14 cellular contexts compared by ENCODE assay signal in genomic region chr20:444862-445426, GRCh38. TPM values are rescaled to one million over a fixed set of nuclear protein-coding genes. Genes with fewer than 3 reads are reported as not detected.
A peak's percentile ranks its signal among the peaks of the same experiment; 100 is the strongest.
DNase-seq lines count a peak whose midpoint lies in the region; ATAC-seq and TF ChIP-seq lines count a peak whose summit lies in the region.
"Had no signal": no experiment of that assay in that cellular context is flagged by ENCODE, and none has a peak within 500 bp of the region (broad histone marks: within the 10 kb centered on the region; RNA-seq: fewer than 3 reads in every experiment).

No MANE protein-coding gene starts in this region.

- peaks cover 83% of the 10 kb centered on the region for H3K36me3 Mint-ChIP-seq in activated T-helper 17 cell treated with anti-CD3 and anti-CD28 coated beads, Interleukin-2, amount 50 U/mL, for 72 hours (ENCODE audit: low read depth)
- H3K36me3 Mint-ChIP-seq in neural progenitor cell = peaks cover 40% of the 10 kb centered on the region
- peaks cover 38% of the 10 kb centered on the region for H3K36me3 Mint-ChIP-seq in activated naive CD4-positive, alpha-beta T cell treated with anti-CD3 and anti-CD28 coated beads for 36 hours (ENCODE audit: low read depth)
- H3K36me3 Mint-ChIP-seq in activated T-cell treated with anti-CD3 and anti-CD28 coated beads, Interleukin-2, amount 50 U/mL, for 72 hours (ENCODE audit: insufficient read depth in 2 of 2) = peaks cover 8 to 19% of the 10 kb centered on the region in 2 donors

- no peaks in the 10 kb centered on the region for H3K9me3 Mint-ChIP-seq in activated T-helper 17 cell treated with anti-CD3 and anti-CD28 coated beads, Interleukin-2, amount 50 U/mL, for 72 hours
- H3K9me3 Mint-ChIP-seq in neural progenitor cell = no peaks in the 10 kb centered on the region
- H3K9me3 Mint-ChIP-seq in activated naive CD4-positive, alpha-beta T cell treated with anti-CD3 and anti-CD28 coated beads for 36 hours = no peaks in the 10 kb centered on the region
- H3K9me3 Mint-ChIP-seq in activated T-cell treated with anti-CD3 and anti-CD28 coated beads, Interleukin-2, amount 50 U/mL, for 72 hours = no peaks in the 10 kb centered on the region
- H3K9me3 Mint-ChIP-seq: activated naive CD8-positive, alpha-beta T cell treated with anti-CD3 and anti-CD28 coated beads for 36 hours had no signal

- H4K20me1 ChIP-seq in fibroblast of lung (ENCODE audit: control insufficient read depth, extremely low read depth, insufficient read depth, low read length) (peaks cover 1% of the 10 kb centered on the region), neural progenitor cell (ENCODE audit: low read depth) (peaks cover 6% of the 10 kb centered on the region)

- H3K4me1 Mint-ChIP-seq in activated T-helper 17 cell treated with anti-CD3 and anti-CD28 coated beads, Interleukin-2, amount 50 U/mL, for 72 hours = peaks cover 7% of the 10 kb centered on the region
- peaks cover 8% of the 10 kb centered on the region for H3K4me1 Mint-ChIP-seq in neural progenitor cell
- peaks cover 11% of the 10 kb centered on the region for H3K4me1 Mint-ChIP-seq in activated naive CD4-positive, alpha-beta T cell treated with anti-CD3 and anti-CD28 coated beads for 36 hours (ENCODE audit: low read depth)
- H3K4me1 Mint-ChIP-seq in activated T-cell treated with anti-CD3 and anti-CD28 coated beads, Interleukin-2, amount 50 U/mL, for 72 hours (ENCODE audit: low read depth) = peaks cover 20% of the 10 kb centered on the region

- TF ChIP-seq CTCF in fibroblast of lung (conservative IDR thresholded peaks at IDR 0.05 in 1 of 2, IDR thresholded peaks at IDR 0.05 in 1 of 2; ENCODE audit: low read depth in 1 of 2, low read length in 2 of 2) (no peak), neural progenitor cell (IDR thresholded peaks at IDR 0.05) (no peak)

- H3K27ac ChIP-seq in fibroblast of lung (ENCODE audit: insufficient read depth, low read length) (no peak overlapping the region), neural progenitor cell (peak overlapping the region; percentile 31)
- H3K27ac ChIP-seq: tibial nerve had no signal

- H3K36me3 ChIP-seq in fibroblast of lung (ENCODE audit: control insufficient read depth, insufficient read depth, low read length) (peaks cover 17% of the 10 kb centered on the region), neural progenitor cell (no peaks in the 10 kb centered on the region)

- H3K79me2 ChIP-seq in fibroblast of lung (ENCODE audit: control insufficient read depth, insufficient read depth, low read length) = peaks cover 22% of the 10 kb centered on the region
- peaks cover 22% of the 10 kb centered on the region for H3K79me2 ChIP-seq in neural progenitor cell (ENCODE audit: low read depth)

- H3K4me3 ChIP-seq in fibroblast of lung (replicated peaks in 1 of 4; ENCODE audit: control extremely low read depth in 1 of 4, insufficient read depth in 1 of 4, low read depth in 3 of 4, low read length in 4 of 4) (no peak overlapping the region), neural progenitor cell (no peak overlapping the region)
- H3K4me3 ChIP-seq: esophagus squamous epithelium, tibial nerve had no signal

- H3K27me3 ChIP-seq in fibroblast of lung (ENCODE audit: control insufficient read depth, insufficient read depth, low read length) (no peaks in the 10 kb centered on the region), neural progenitor cell (no peaks in the 10 kb centered on the region)
- H3K27me3 ChIP-seq: esophagus squamous epithelium, tibial nerve had no signal

- ATAC-seq in activated T-helper 17 cell treated with anti-CD3 and anti-CD28 coated beads, Interleukin-2, amount 50 U/mL, for 72 hours (replicated peaks) = no peak
- ATAC-seq in activated T-cell treated with anti-CD3 and anti-CD28 coated beads, Interleukin-2, amount 50 U/mL, for 72 hours (replicated peaks in 1 of 2) = no peak

- H2AFZ ChIP-seq in fibroblast of lung (ENCODE audit: low read length) (no peak overlapping the region), neural progenitor cell (replicated peaks) (no peak overlapping the region)

- no peaks in the 10 kb centered on the region for H3K27me3 Mint-ChIP-seq in activated T-helper 17 cell treated with anti-CD3 and anti-CD28 coated beads, Interleukin-2, amount 50 U/mL, for 72 hours
- no peaks in the 10 kb centered on the region for H3K27me3 Mint-ChIP-seq in neural progenitor cell (ENCODE audit: insufficient read depth, low read depth)
- H3K27me3 Mint-ChIP-seq in activated naive CD4-positive, alpha-beta T cell treated with anti-CD3 and anti-CD28 coated beads for 36 hours (ENCODE audit: low read depth) = no peaks in the 10 kb centered on the region
- H3K27me3 Mint-ChIP-seq in activated T-cell treated with anti-CD3 and anti-CD28 coated beads, Interleukin-2, amount 50 U/mL, for 72 hours (ENCODE audit: low read depth) = no peaks in the 10 kb centered on the region
- H3K27me3 Mint-ChIP-seq: activated naive CD8-positive, alpha-beta T cell treated with anti-CD3 and anti-CD28 coated beads for 36 hours had no signal

- CTCF ChIA-PET in activated naive CD4-positive, alpha-beta T cell treated with anti-CD3 and anti-CD28 coated beads for 36 hours (lab: Charles Lee) = interaction anchor here (0.7 to 0.9 kb wide), 2 partner anchors 224 to 279 kb away, joined by 3 to 4 read pairs; no protein-coding TSS in a partner anchor

- DNase-seq in EL (peak; percentile 91), fibroblast of lung (ENCODE audit: low read depth in 2 of 2) (peak; percentile 24 to 40), neural progenitor cell (ENCODE audit: low spot score) (no peak), NCI-H510A (lab: John Stamatoyannopoulos, UW) (no peak)
- no peak for DNase-seq in activated naive CD4-positive, alpha-beta T cell treated with anti-CD3 and anti-CD28 coated beads for 36 hours
- DNase-seq in stimulated activated CD4-positive, alpha-beta T cell treated with anti-CD3 and anti-CD28 coated beads, Interleukin-4, amount 100 ng/mL, for 24 hours = no peak
- no peak for DNase-seq in activated T-cell treated with anti-CD3 and anti-CD28 coated beads, Interleukin-2, amount 50 U/mL, for 72 hours
- DNase-seq: activated CD4-positive, alpha-beta T cell treated with anti-CD3 and anti-CD28 coated beads, Interleukin-2, amount 50 U/mL, for 1 hour; activated naive CD8-positive, alpha-beta T cell treated with anti-CD3 and anti-CD28 coated beads for 36 hours; esophagus squamous epithelium; NCI-H1105; NCI-H526 had no signal

- H3K4me1 ChIP-seq in fibroblast of lung (ENCODE audit: control insufficient read depth, extremely low read depth, insufficient read depth, low read length) (peaks cover 11% of the 10 kb centered on the region), neural progenitor cell (no peaks in the 10 kb centered on the region)

- H3K9me3 ChIP-seq in fibroblast of lung (ENCODE audit: control insufficient read depth, insufficient read depth, low read depth, low read length) (no peaks in the 10 kb centered on the region), neural progenitor cell (ENCODE audit: low read depth) (no peaks in the 10 kb centered on the region)
- H3K9me3 ChIP-seq: esophagus squamous epithelium, tibial nerve had no signal

- H3K4me3 Mint-ChIP-seq in activated T-helper 17 cell treated with anti-CD3 and anti-CD28 coated beads, Interleukin-2, amount 50 U/mL, for 72 hours = no peak overlapping the region
- H3K4me3 Mint-ChIP-seq in neural progenitor cell = no peak overlapping the region
- H3K4me3 Mint-ChIP-seq in activated naive CD4-positive, alpha-beta T cell treated with anti-CD3 and anti-CD28 coated beads for 36 hours = no peak overlapping the region
- H3K4me3 Mint-ChIP-seq in activated T-cell treated with anti-CD3 and anti-CD28 coated beads, Interleukin-2, amount 50 U/mL, for 72 hours = no peak overlapping the region
- H3K4me3 Mint-ChIP-seq: activated naive CD8-positive, alpha-beta T cell treated with anti-CD3 and anti-CD28 coated beads for 36 hours had no signal

- H3F3A ChIP-seq in neural progenitor cell (ENCODE audit: low read depth) = no peaks in the 10 kb centered on the region

- H3K27ac Mint-ChIP-seq in activated T-helper 17 cell treated with anti-CD3 and anti-CD28 coated beads, Interleukin-2, amount 50 U/mL, for 72 hours = peak overlapping the region; percentile 54
- no peak overlapping the region for H3K27ac Mint-ChIP-seq in neural progenitor cell
- no peak overlapping the region for H3K27ac Mint-ChIP-seq in activated naive CD4-positive, alpha-beta T cell treated with anti-CD3 and anti-CD28 coated beads for 36 hours
- H3K27ac Mint-ChIP-seq in activated T-cell treated with anti-CD3 and anti-CD28 coated beads, Interleukin-2, amount 50 U/mL, for 72 hours = no peak overlapping the region
- H3K27ac Mint-ChIP-seq: activated naive CD8-positive, alpha-beta T cell treated with anti-CD3 and anti-CD28 coated beads for 36 hours had no signal

- no peak overlapping the region for H3K9ac ChIP-seq in fibroblast of lung (ENCODE audit: insufficient read depth, low read length)
- H3K9ac ChIP-seq in neural progenitor cell = no peak overlapping the region

- H3K4me2 ChIP-seq in fibroblast of lung (ENCODE audit: extremely low read depth, insufficient read depth, low read length) (no peak overlapping the region), neural progenitor cell (no peak overlapping the region)

- intact Hi-C loops in activated naive CD4-positive, alpha-beta T cell treated with anti-CD3 and anti-CD28 coated beads for 36 hours (cut with micrococcal nuclease) = no loop called here

RNA-seq across cellular contexts. Expression of gene TBC1D20, which starts 17.4 kb away (rescaled TPM):
- total RNA-seq in activated T-helper 17 cell treated with anti-CD3 and anti-CD28 coated beads, Interleukin-2, amount 50 U/mL, for 72 hours = 10 to 100 TPM; 20.5 to 21.9 TPM
- 28.8 and 33.9 TPM in 2 replicates for total RNA-seq in fibroblast of lung
- polyA plus RNA-seq in fibroblast of lung = 36.8 and 38.3 TPM in 2 replicates
- polyA plus RNA-seq in fibroblast of lung (2012) = 26.4 and 32.0 TPM in 2 replicates
- polyA minus RNA-seq in fibroblast of lung (ENCODE audit: low replicate concordance) = 85.2 and 108 TPM in 2 replicates
- 23.2 and 24.4 TPM in 2 replicates for total RNA-seq in neural progenitor cell (ENCODE audit: low replicate concordance)
- 10 to 100 TPM; 16.2 to 17.4 TPM for total RNA-seq in activated naive CD4-positive, alpha-beta T cell treated with anti-CD3 and anti-CD28 coated beads for 36 hours
- total RNA-seq in activated T-cell treated with anti-CD3 and anti-CD28 coated beads, Interleukin-2, amount 50 U/mL, for 72 hours = 10 to 100 TPM; 26.7 to 28.2 TPM

RNA-seq across cellular contexts. Expression of gene RBCK1, which starts 36.8 kb away (rescaled TPM):
- 10 to 100 TPM; 81.9 to 84.0 TPM for total RNA-seq in activated T-helper 17 cell treated with anti-CD3 and anti-CD28 coated beads, Interleukin-2, amount 50 U/mL, for 72 hours
- total RNA-seq in fibroblast of lung (81.7 and 89.0 TPM in 2 replicates), neural progenitor cell (ENCODE audit: low replicate concordance) (24.3 and 60.7 TPM in 2 replicates)
- polyA plus RNA-seq in fibroblast of lung = 35.2 and 36.3 TPM in 2 replicates
- polyA plus RNA-seq in fibroblast of lung (2012) = 75.4 and 89.7 TPM in 2 replicates
- 155 and 234 TPM in 2 replicates for polyA minus RNA-seq in fibroblast of lung (ENCODE audit: low replicate concordance)
- 100 to 1,000 TPM; 150 to 160 TPM for total RNA-seq in activated naive CD4-positive, alpha-beta T cell treated with anti-CD3 and anti-CD28 coated beads for 36 hours
- 100 to 1,000 TPM; 176 to 198 TPM for total RNA-seq in activated T-cell treated with anti-CD3 and anti-CD28 coated beads, Interleukin-2, amount 50 U/mL, for 72 hours

Comparison
In these comparisons a context has a peak if more than half of its experiments do, and no peak if none do; other contexts are left out.
1. DNase-seq: peak in EL (single experiment) and fibroblast of lung (2 of 2); none in neural progenitor cell (single experiment), activated naive CD4-positive, alpha-beta T cell treated with anti-CD3 and anti-CD28 coated beads for 36 hours (single experiment), NCI-H510A (single experiment), stimulated activated CD4-positive, alpha-beta T cell treated with anti-CD3 and anti-CD28 coated beads, Interleukin-4, amount 100 ng/mL, for 24 hours (single experiment) and activated T-cell treated with anti-CD3 and anti-CD28 coated beads, Interleukin-2, amount 50 U/mL, for 72 hours (0 of 2).